In the genomic region with DNA sequence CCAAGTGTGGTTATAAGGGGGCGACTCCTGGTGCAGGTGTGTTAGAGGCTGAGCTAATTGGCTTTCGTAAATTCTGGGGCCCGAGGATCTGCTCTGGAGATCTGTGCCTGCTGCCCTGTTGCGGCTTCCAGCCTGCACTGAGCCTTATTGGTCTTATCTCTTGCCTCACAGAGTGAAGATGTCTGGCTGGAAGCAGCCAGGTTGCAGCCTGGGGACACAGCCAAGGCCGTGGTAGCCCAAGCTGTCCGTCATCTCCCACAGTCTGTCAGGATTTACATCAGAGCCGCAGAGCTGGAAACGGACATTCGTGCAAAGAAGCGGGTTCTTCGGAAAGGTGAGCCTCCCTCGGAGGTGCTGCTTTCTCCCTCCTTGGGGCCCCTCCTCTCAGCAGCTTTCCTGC, we compare ENCODE assay signal across 18 cellular contexts.
"Had no signal": no experiment of that assay in that cellular context is flagged by ENCODE, and none has a peak within 500 bp of the region (broad histone marks: within the 10 kb centered on the region; RNA-seq: fewer than 3 reads in every experiment).

No MANE protein-coding gene starts in this region.

- H3K36me3 ChIP-seq: ovary had no signal

- H3K27ac ChIP-seq: esophagus squamous epithelium, ovary, right lobe of liver, thoracic aorta, upper lobe of right lung, WERI-Rb-1 had no signal

- H3K9me3 ChIP-seq: esophagus squamous epithelium, ovary, right lobe of liver, thoracic aorta, upper lobe of right lung had no signal

- DNase-seq: activated CD4-positive, alpha-beta T cell treated with anti-CD3 and anti-CD28 coated beads for 1 hour; activated CD8-positive, alpha-beta memory T cell treated with anti-CD3 and anti-CD28 coated beads for 24 hours; activated CD8-positive, alpha-beta memory T cell treated with anti-CD3 and anti-CD28 coated beads, Interleukin-2, amount 50 U/mL, for 48 hours; activated effector memory CD4-positive, alpha-beta T cell treated with anti-CD3 and anti-CD28 coated beads, Interleukin-2, amount 50 U/mL, for 16 hours; activated T-cell treated with anti-CD3 and anti-CD28 coated beads, Interleukin-2, amount 50 U/mL, for 72 hours; amniotic stem cell; effector memory CD8-positive, alpha-beta T cell; esophagus squamous epithelium; naive thymus-derived CD4-positive, alpha-beta T cell; ovary; right lobe of liver; small intestine; stimulated activated CD4-positive, alpha-beta T cell treated with anti-CD3 and anti-CD28 coated beads, Interleukin-15, amount 100 ng/mL, for 24 hours; stimulated activated CD4-positive, alpha-beta T cell treated with anti-CD3 and anti-CD28 coated beads, Interleukin-2, amount 100 ng/mL, for 48 hours; T-helper 2 cell; upper lobe of right lung; WERI-Rb-1 had no signal

- H3K4me3 ChIP-seq: esophagus squamous epithelium, ovary, right lobe of liver, thoracic aorta, upper lobe of right lung had no signal

- H3K27me3 ChIP-seq: esophagus squamous epithelium, ovary, right lobe of liver, upper lobe of right lung had no signal

- ATAC-seq: effector memory CD8-positive, alpha-beta T cell; right lobe of liver; upper lobe of right lung had no signal

- H3K4me1 ChIP-seq: right lobe of liver had no signal
